8 cellular contexts compared by ENCODE assay signal in genomic region chr6:44297063-44298038, GRCh38. TPM values are rescaled to one million over a fixed set of nuclear protein-coding genes. Genes with fewer than 3 reads are reported as not detected.
DNase-seq lines count a peak whose midpoint lies in the region; FAIRE-seq and TF ChIP-seq lines count a peak whose summit lies in the region.

No MANE protein-coding gene starts in this region.

- H3K4me2 ChIP-seq in osteoblast (ENCODE audit: insufficient read depth, low read length), result peak overlapping the region; percentile 39

- peak; percentile 43 for DNase-seq in ELR (ENCODE audit: low read depth)
- DNase-seq in NCI-H510A (lab: John Stamatoyannopoulos, UW), result peak; percentile 39
- peak; percentile 44 for DNase-seq in activated naive CD4-positive, alpha-beta T cell treated with Interleukin-2 at 50 U/mL for 16 hours
- DNase-seq in frontal cortex (ENCODE audit: low spot score in 2 of 2), result peak; percentile 59 to 72
- DNase-seq in osteoblast (ENCODE audit: insufficient read length, low spot score, missing footprints), result peak; percentile 87
- no peak for DNase-seq in NCI-H524 treated with DMSO at 0.1 percent for 48 hours (lab: John Stamatoyannopoulos, UW)
- DNase-seq in cortex of kidney (lab: John Stamatoyannopoulos, UW), result no peak

- peaks cover 11% of the 10 kb centered on the region for H3K36me3 ChIP-seq in osteoblast (ENCODE audit: insufficient read depth, low read length)
- H3K36me3 ChIP-seq in urinary bladder (ENCODE audit: insufficient read depth), result no peaks in the 10 kb centered on the region

- no peaks in the 10 kb centered on the region for H3K9me3 ChIP-seq in osteoblast (ENCODE audit: low read depth, low read length)

- H2AFZ ChIP-seq in osteoblast (ENCODE audit: low read length), result no peak overlapping the region

- H3K27ac ChIP-seq in osteoblast (ENCODE audit: low read depth, low read length), result no peak overlapping the region
- H3K27ac ChIP-seq in urinary bladder (ENCODE audit: low read depth), result no peak overlapping the region

- H3K4me3 ChIP-seq in osteoblast (ENCODE audit: insufficient read depth, low read length), result peak overlapping the region; percentile 42
- H3K4me3 ChIP-seq in urinary bladder (ENCODE audit: low read depth, low read length), result peak overlapping the region; percentile 35

- no peaks in the 10 kb centered on the region for H3K79me2 ChIP-seq in osteoblast (ENCODE audit: insufficient read depth, low read length)

- TF ChIP-seq CTCF in osteoblast (IDR thresholded peaks at IDR 0.05; ENCODE audit: extremely low read depth, low read depth, low read length), result no peak

- FAIRE-seq in frontal cortex (lab: Jason Lieb, UNC), result no peak

- H3K4me1 ChIP-seq in osteoblast (ENCODE audit: insufficient read depth, low read length) (no peaks in the 10 kb centered on the region), urinary bladder (ENCODE audit: insufficient read depth) (peaks cover 2% of the 10 kb centered on the region)

- under 1% methylated on average over 86 of the region's 86 CpGs for WGBS in urinary bladder

- H3K27me3 ChIP-seq in osteoblast (ENCODE audit: insufficient read depth, low read length), result peaks cover 53% of the 10 kb centered on the region

- peaks cover 3% of the 10 kb centered on the region for H4K20me1 ChIP-seq in osteoblast (ENCODE audit: insufficient read depth, low read length)

RNA-seq across cellular contexts. Expression of gene AARS2, which starts 15.8 kb away (rescaled TPM):
- total RNA-seq in frontal cortex (12.2 TPM), osteoblast (6.2 and 6.5 TPM in 2 replicates), urinary bladder (13.6 TPM)
- 7.5 TPM for polyA plus RNA-seq in urinary bladder

RNA-seq across cellular contexts. Expression of gene TMEM151B, which starts 27.1 kb away (rescaled TPM):
- total RNA-seq in frontal cortex (45.7 TPM), osteoblast (not detected in 2 replicates), urinary bladder (0.48 TPM)
- 0.54 TPM for polyA plus RNA-seq in urinary bladder

RNA-seq across cellular contexts. Expression of gene NFKBIE, which starts 32.0 kb away (rescaled TPM):
- 8.2 TPM for total RNA-seq in frontal cortex
- total RNA-seq in osteoblast, result 3.2 and 4.7 TPM in 2 replicates
- 2.6 TPM for total RNA-seq in urinary bladder
- polyA plus RNA-seq in urinary bladder, result 5.5 TPM

RNA-seq across cellular contexts. Expression of gene SLC35B2, which starts 40.0 kb away (rescaled TPM):
- total RNA-seq in frontal cortex, result 32.2 TPM
- total RNA-seq in osteoblast, result 86.0 and 94.1 TPM in 2 replicates
- 29.4 TPM for total RNA-seq in urinary bladder
- 51.3 TPM for polyA plus RNA-seq in urinary bladder

RNA-seq across cellular contexts. Expression of gene SPATS1, which starts 45.1 kb away (rescaled TPM):
- total RNA-seq in frontal cortex (0.41 TPM), osteoblast (not detected in 2 replicates), urinary bladder (not detected)
- polyA plus RNA-seq in urinary bladder, result not detected

Comparison
In these comparisons a context has a peak if more than half of its experiments do, and no peak if none do; other contexts are left out.
1. DNase-seq: peak in ELR (single experiment), NCI-H510A (single experiment), activated naive CD4-positive, alpha-beta T cell treated with Interleukin-2 at 50 U/mL for 16 hours (single experiment), frontal cortex (2 of 2) and osteoblast (single experiment); none in NCI-H524 treated with DMSO at 0.1 percent for 48 hours (single experiment) and cortex of kidney (single experiment).
2. RNA of gene TMEM151B, which starts 27.1 kb away (total RNA-seq): 45.7 TPM in frontal cortex (single experiment); 0.48 TPM in urinary bladder (single experiment) and not detected in osteoblast; every median in the first group is over 10 times any median in the second.